8 cellular contexts compared by ENCODE assay signal in the genomic region with DNA sequence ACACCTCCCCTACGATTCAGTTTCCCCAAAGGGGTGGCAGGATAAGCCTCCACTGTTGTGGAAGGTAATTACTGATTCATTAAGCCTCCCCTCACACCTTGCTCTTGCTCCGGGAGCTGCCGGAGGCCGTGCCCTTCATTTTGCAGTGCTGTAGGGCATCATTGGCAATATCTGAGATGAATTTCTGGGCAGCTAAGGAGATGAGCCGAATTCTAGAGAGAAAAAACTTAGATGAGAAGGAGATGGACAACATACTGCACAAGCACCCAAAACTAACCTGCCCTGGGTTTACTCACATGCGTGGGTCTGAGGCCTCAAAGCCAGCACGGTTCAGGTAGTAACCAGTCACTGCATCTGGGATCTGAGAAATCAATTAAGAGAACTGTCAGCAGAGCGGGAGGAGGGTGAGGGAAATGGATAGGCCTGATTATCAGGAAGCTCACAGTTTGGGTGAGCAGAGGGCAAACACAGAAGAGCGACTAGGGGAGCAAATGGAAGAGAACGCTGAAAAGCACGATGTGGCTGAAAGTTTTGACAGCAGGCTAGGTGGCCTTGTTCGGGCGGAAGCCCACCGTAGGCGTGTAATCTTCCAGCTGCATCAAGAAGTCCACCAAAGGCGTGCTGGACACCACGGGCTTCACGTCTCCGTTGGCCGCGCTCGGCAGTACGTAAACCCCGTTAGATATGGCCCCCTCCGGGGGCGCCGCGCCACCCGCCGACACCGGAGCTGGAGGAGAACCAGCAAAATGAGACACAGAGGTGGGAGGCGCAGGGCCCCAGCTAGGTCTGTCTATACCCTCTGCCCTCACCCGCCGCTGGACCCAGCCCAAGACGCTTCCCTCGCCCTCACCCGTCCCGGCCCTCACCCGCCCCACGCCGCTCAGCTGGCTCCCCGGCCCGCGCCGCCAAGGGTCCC. TPM values are rescaled to one million over a fixed set of nuclear protein-coding genes. Genes with fewer than 3 reads are reported as not detected.
A peak's percentile ranks its signal among the peaks of the same experiment; 100 is the strongest.
DNase-seq lines count a peak whose midpoint lies in the region; ATAC-seq and TF ChIP-seq lines count a peak whose summit lies in the region.

No MANE protein-coding gene starts in this region.

- H3K9me3 ChIP-seq in T-helper 17 cell (ENCODE audit: control insufficient read depth, low read length, poor library complexity, severe bottlenecking): no peaks in the 10 kb centered on the region
- no peaks in the 10 kb centered on the region for H3K9me3 ChIP-seq in upper lobe of right lung

- intact Hi-C loops in upper lobe of right lung (cut with DNase I): no loop called here

- peak; percentile 64 for DNase-seq in activated effector memory CD4-positive, alpha-beta T cell treated with anti-CD3 and anti-CD28 coated beads, Interleukin-2, amount 50 U/mL, for 16 hours
- no peak for DNase-seq in activated effector memory CD4-positive, alpha-beta T cell treated with Interleukin-2 at 50 U/mL for 16 hours
- peak in 1 of 3 donors; percentile 27 for DNase-seq in T-helper 17 cell
- peak; percentile 33 for DNase-seq in effector CD4-positive, alpha-beta T cell
- peak; percentile 91 for DNase-seq in mesenteric fat pad (ENCODE audit: low spot score)
- no peak for DNase-seq in upper lobe of right lung
- no peak for DNase-seq in OCI-M2 (lab: John Stamatoyannopoulos, UW; ENCODE audit: unreplicated experiment)

- no peak for TF ChIP-seq CTCF in upper lobe of right lung (IDR thresholded peaks at IDR 0.05)

- no peaks in the 10 kb centered on the region for H3K27me3 Mint-ChIP-seq in T-helper 17 cell

- no peaks in the 10 kb centered on the region for H3K27me3 ChIP-seq in upper lobe of right lung

- peaks cover 32% of the 10 kb centered on the region for H3K4me1 ChIP-seq in upper lobe of right lung

- H3K4me3 ChIP-seq in upper lobe of right lung: peak overlapping the region; percentile 75

- H3K27ac ChIP-seq in upper lobe of right lung: peak overlapping the region; percentile 99

- peaks cover 59% of the 10 kb centered on the region for H3K36me3 ChIP-seq in upper lobe of right lung

- ATAC-seq in HG03064 (IDR thresholded peaks at IDR 0.05; ENCODE audit: low read depth, unreplicated experiment) (peak; percentile 9), T-helper 17 cell (peak; percentile 7), upper lobe of right lung (peak; percentile 5)

- no peak overlapping the region for H3K4me3 Mint-ChIP-seq in T-helper 17 cell

- peaks cover 41% of the 10 kb centered on the region for H3K4me1 Mint-ChIP-seq in T-helper 17 cell

- H3K36me3 Mint-ChIP-seq in T-helper 17 cell (ENCODE audit: low read depth): peaks cover 11% of the 10 kb centered on the region

- no peak overlapping the region for H3K27ac Mint-ChIP-seq in T-helper 17 cell

RNA-seq across cellular contexts. Expression of a gene that starts 0.7 kb away (rescaled TPM):
- total RNA-seq in T-helper 17 cell (100 to 1,000 TPM; 124 to 132 TPM), mesenteric fat pad (142 TPM), upper lobe of right lung (87.8 TPM)

RNA-seq across cellular contexts. Expression of a gene that starts 7.8 kb away (rescaled TPM):
- total RNA-seq in T-helper 17 cell: 10 to 100 TPM; 70.2 to 70.6 TPM
- 141 TPM for total RNA-seq in mesenteric fat pad
- total RNA-seq in upper lobe of right lung: 148 TPM

RNA-seq across cellular contexts. Expression of a gene that starts 7.9 kb away (rescaled TPM):
- total RNA-seq in T-helper 17 cell (10 to 100 TPM; 77.1 to 84.6 TPM), mesenteric fat pad (133 TPM), upper lobe of right lung (207 TPM)

RNA-seq across cellular contexts. Expression of a gene that starts 7.9 kb away (rescaled TPM):
- total RNA-seq in T-helper 17 cell (10 to 100 TPM; 18.5 to 26.7 TPM), mesenteric fat pad (20.8 TPM), upper lobe of right lung (17.9 TPM)

RNA-seq across cellular contexts. Expression of a gene that starts 44.3 kb away (rescaled TPM):
- total RNA-seq in T-helper 17 cell: 1 to 10 TPM; 1.8 to 8.0 TPM
- total RNA-seq in mesenteric fat pad: 23.0 TPM
- total RNA-seq in upper lobe of right lung: 28.0 TPM

Comparison
In these comparisons a context has a peak if more than half of its experiments do, and no peak if none do; other contexts are left out.
1. DNase-seq: peak in activated effector memory CD4-positive, alpha-beta T cell treated with anti-CD3 and anti-CD28 coated beads, Interleukin-2, amount 50 U/mL, for 16 hours (single experiment), effector CD4-positive, alpha-beta T cell (single experiment) and mesenteric fat pad (single experiment); none in activated effector memory CD4-positive, alpha-beta T cell treated with Interleukin-2 at 50 U/mL for 16 hours (single experiment), upper lobe of right lung (single experiment) and OCI-M2 (single experiment).
2. Peak in every context shown above with its lines, with median percentiles within 50 percentile points of each other: ATAC-seq.